Comparison of ENCODE assay signal across 17 cellular contexts in the genomic region with DNA sequence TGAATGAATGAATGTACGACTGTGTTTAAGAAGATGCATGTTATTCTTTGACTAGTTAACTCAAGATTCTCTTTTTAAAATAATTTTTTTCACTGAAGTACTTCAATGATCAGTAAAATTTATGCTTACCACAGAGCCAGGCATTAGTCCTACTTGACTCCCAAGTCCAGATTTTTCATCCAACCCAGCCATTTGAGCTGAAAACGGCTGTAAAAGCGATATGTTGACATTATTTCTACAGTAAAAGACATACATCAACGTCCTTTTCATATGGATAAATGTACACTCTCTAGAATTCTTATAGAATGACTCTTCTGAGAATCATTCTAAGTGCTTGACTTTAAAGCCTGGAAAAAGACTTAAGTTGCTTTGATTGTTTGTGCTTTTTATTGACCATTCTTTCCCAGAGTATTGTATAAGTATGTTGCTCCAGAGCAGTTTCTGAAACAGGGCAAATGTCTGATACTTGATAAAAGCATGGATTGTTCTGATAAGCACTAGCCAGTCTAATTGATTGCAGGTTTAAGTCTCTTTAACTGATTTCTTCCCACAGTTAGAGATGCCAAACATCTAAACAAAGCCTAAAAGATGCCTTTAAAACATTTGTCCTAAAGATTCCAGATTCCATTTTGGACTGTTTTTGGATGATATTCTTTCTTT.
"Had no signal": no experiment of that assay in that cellular context is flagged by ENCODE, and none has a peak within 500 bp of the region (broad histone marks: within the 10 kb centered on the region; RNA-seq: fewer than 3 reads in every experiment).

No MANE protein-coding gene starts in this region.

- H3K4me3 ChIP-seq: breast epithelium, heart left ventricle, lung, tibial nerve had no signal

- H3K36me3 ChIP-seq: breast epithelium had no signal

- H3K27me3 ChIP-seq: breast epithelium, heart left ventricle, tibial nerve had no signal

- DNase-seq: activated CD4-positive, alpha-beta T cell treated with anti-CD3 and anti-CD28 coated beads, Interleukin-2, amount 50 U/mL, for 1 hour; activated naive CD4-positive, alpha-beta T cell; activated naive CD8-positive, alpha-beta T cell treated with anti-CD3 and anti-CD28 coated beads, Interleukin-2, amount 10 ng/mL, durations not matched to agents 7 days and 5 days; aorta; cerebellar nuclear complex; effector memory CD4-positive, alpha-beta T cell; heart left ventricle; left cardiac atrium; naive B cell; stimulated activated CD4-positive, alpha-beta T cell treated with anti-CD3 and anti-CD28 coated beads, Interleukin-15, amount 100 ng/mL, for 24 hours; stimulated activated CD4-positive, alpha-beta T cell treated with anti-CD3 and anti-CD28 coated beads, Interleukin-4, amount 100 ng/mL, for 1 hour; stimulated activated naive CD4-positive, alpha-beta T cell; substantia nigra had no signal

- H3K9me3 ChIP-seq: breast epithelium, heart left ventricle, tibial nerve had no signal

- FAIRE-seq: frontal cortex had no signal

- H3K27ac ChIP-seq: breast epithelium, heart left ventricle, tibial nerve had no signal

- ATAC-seq: heart left ventricle, left cardiac atrium had no signal

- H3K4me1 ChIP-seq: breast epithelium had no signal
